In the genomic region with DNA sequence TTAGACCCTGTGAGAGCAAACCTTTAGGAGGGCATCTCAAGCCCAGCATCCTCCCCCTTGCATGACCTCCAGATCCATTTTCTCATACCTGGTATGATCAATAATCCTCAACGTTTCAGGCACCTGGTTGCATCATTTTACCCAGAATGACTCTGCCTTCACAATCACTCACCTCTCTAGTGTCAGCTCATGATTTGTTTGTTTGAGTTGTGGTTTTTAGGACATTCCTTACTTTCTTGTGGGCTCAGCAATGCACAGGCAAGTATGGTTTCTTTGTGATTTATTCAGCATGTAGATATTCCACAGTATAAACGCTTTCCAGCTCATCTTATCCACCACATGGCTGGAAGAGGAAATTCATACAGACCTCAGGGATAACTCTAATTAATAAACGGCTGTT, we compare ENCODE assay signal across 18 cellular contexts.
A peak's percentile ranks its signal among the peaks of the same experiment; 100 is the strongest.
DNase-seq lines count a peak whose midpoint lies in the region; ATAC-seq and TF ChIP-seq lines count a peak whose summit lies in the region.
"Had no signal": no experiment of that assay in that cellular context is flagged by ENCODE, and none has a peak within 500 bp of the region (broad histone marks: within the 10 kb centered on the region; RNA-seq: fewer than 3 reads in every experiment).

No MANE protein-coding gene starts in this region.

- no peaks in the 10 kb centered on the region for H3K36me3 ChIP-seq in PC-3 (ENCODE audit: low read depth, low read length)
- no peaks in the 10 kb centered on the region for H3K36me3 ChIP-seq in mammary epithelial cell (ENCODE audit: insufficient read depth, low read length)
- H3K36me3 ChIP-seq in right lobe of liver = no peaks in the 10 kb centered on the region
- H3K36me3 ChIP-seq: right atrium auricular region, SJCRH30 had no signal

- H3K4me2 ChIP-seq in PC-3 (ENCODE audit: low read length) = peak overlapping the region; percentile 45; the same call in 1 of the 2 replicates
- no peak overlapping the region for H3K4me2 ChIP-seq in mammary epithelial cell (ENCODE audit: insufficient read depth, low read depth, low read length)

- H3K4me1 ChIP-seq in PC-3 (ENCODE audit: insufficient read depth, low read length) = peaks cover 13% of the 10 kb centered on the region
- H3K4me1 ChIP-seq in mammary epithelial cell (ENCODE audit: insufficient read depth, low read length) = peaks cover 19% of the 10 kb centered on the region
- peaks cover 0 to 36% (median 3%) of the 10 kb centered on the region in 4 donors for H3K4me1 ChIP-seq in right lobe of liver
- H3K4me1 ChIP-seq: body of pancreas, SJCRH30 had no signal

- BruUV-seq in PC-3 (replicated peaks; lab: Mats Ljungman, UMichigan) = no TSS peak
- no TSS peak for BruUV-seq in mammary epithelial cell (replicated peaks; lab: Mats Ljungman, UMichigan)

- DNase-seq in H4 (ENCODE audit: low spot score) (peak; percentile 70), PC-3 (peak; percentile 75), mammary epithelial cell (peak; percentile 86), right lobe of liver (no peak), SHP77 treated with DMSO at 0.1 percent for 48 hours (lab: John Stamatoyannopoulos, UW) (no peak), GM13976 (ENCODE audit: low spot score) (no peak)
- DNase-seq in natural killer cell treated with Interleukin-12 subunit alpha and Interleukin-12 subunit beta and Interleukin-15 and Interleukin-18, amount 100 ng/mL, for 72 hours (ENCODE audit: low spot score) = no peak
- no peak for DNase-seq in activated naive CD4-positive, alpha-beta T cell treated with anti-CD3 and anti-CD28 coated beads, Interleukin-2, amount 50 U/mL, for 16 hours
- DNase-seq: activated effector memory CD4-positive, alpha-beta T cell treated with anti-CD3 and anti-CD28 coated beads, Interleukin-2, amount 50 U/mL, for 16 hours; body of pancreas; head of caudate nucleus; NCI-H1436; nucleus accumbens; SJCRH30; T1000 had no signal

- H2AFZ ChIP-seq in PC-3 (ENCODE audit: low read length) = no peak overlapping the region
- H2AFZ ChIP-seq in mammary epithelial cell (ENCODE audit: low read depth, low read length) = no peak overlapping the region

- WGBS in mammary epithelial cell (ENCODE audit: low coverage, missing lambda C conversion rate) = 3% methylated on average over 3 of the region's 3 CpGs
- 9% methylated on average over 3 of the region's 3 CpGs for WGBS in right lobe of liver (ENCODE audit: insufficient coverage, low coverage, low lambda C conversion rate, missing lambda C conversion rate)

- H4K20me1 ChIP-seq in PC-3 (ENCODE audit: low read length) (no peaks in the 10 kb centered on the region), mammary epithelial cell (ENCODE audit: insufficient read depth, low read length) (no peaks in the 10 kb centered on the region)

- no peaks in the 10 kb centered on the region for H3F3A ChIP-seq in PC-3 (ENCODE audit: low read length, unreplicated experiment)

- ATAC-seq in PC-3 (peak; percentile 96), right lobe of liver (peak; percentile 49 to 69 (median 59))
- no peak for ATAC-seq in natural killer cell treated with Interleukin-12 subunit alpha and Interleukin-12 subunit beta and Interleukin-15 and Interleukin-18, amount 100 ng/mL, for 72 hours
- ATAC-seq: body of pancreas had no signal

- H3K9ac ChIP-seq in PC-3 (ENCODE audit: low read length) (no peak overlapping the region), mammary epithelial cell (ENCODE audit: insufficient read depth, low read length) (no peak overlapping the region)

- H3K27me3 ChIP-seq in PC-3 (ENCODE audit: low read length) = no peaks in the 10 kb centered on the region
- H3K27me3 ChIP-seq in mammary epithelial cell (ENCODE audit: insufficient read depth, low read length) = no peaks in the 10 kb centered on the region
- no peaks in the 10 kb centered on the region for H3K27me3 ChIP-seq in right lobe of liver
- H3K27me3 ChIP-seq: body of pancreas, right atrium auricular region, SJCRH30 had no signal

- H3K4me3 ChIP-seq in PC-3 (ENCODE audit: low read length) (no peak overlapping the region), mammary epithelial cell (replicated peaks in 1 of 3; ENCODE audit: insufficient read depth in 1 of 3, low read depth in 2 of 3, low read length in 3 of 3) (no peak overlapping the region), right lobe of liver (no peak overlapping the region)
- H3K4me3 ChIP-seq: body of pancreas, right atrium auricular region, SJCRH30 had no signal

- no peak overlapping the region for H3K27ac Mint-ChIP-seq in natural killer cell treated with Interleukin-12 subunit alpha and Interleukin-12 subunit beta and Interleukin-15 and Interleukin-18, amount 100 ng/mL, for 72 hours
- H3K27ac Mint-ChIP-seq: B cell; dendritic cell treated with granulocyte-macrophage colony-stimulating factor and Interleukin-4, amounts not matched to agents 40 ng/mL and 50 ng/mL, for 4 days had no signal

- H3K9me2 ChIP-seq in PC-3 (replicated peaks; ENCODE audit: low read length) = no peaks in the 10 kb centered on the region

- peaks cover 2% of the 10 kb centered on the region for H3K9me3 Mint-ChIP-seq in natural killer cell treated with Interleukin-12 subunit alpha and Interleukin-12 subunit beta and Interleukin-15 and Interleukin-18, amount 100 ng/mL, for 72 hours
- H3K9me3 Mint-ChIP-seq: dendritic cell treated with granulocyte-macrophage colony-stimulating factor and Interleukin-4, amounts not matched to agents 40 ng/mL and 50 ng/mL, for 4 days had no signal

- in situ Hi-C loops in mammary epithelial cell (cut with MboI; ENCODE audit: low sequenced_read_pairs in 2 of 2) (no loop called here), GM13976 (cut with MboI; ENCODE audit: low sequenced_read_pairs, unreplicated experiment) (no loop called here)

- H3K4me1 Mint-ChIP-seq in natural killer cell treated with Interleukin-12 subunit alpha and Interleukin-12 subunit beta and Interleukin-15 and Interleukin-18, amount 100 ng/mL, for 72 hours (ENCODE audit: low read depth in 2 of 2) = peaks cover 6 to 7% of the 10 kb centered on the region in 2 donors
- H3K4me1 Mint-ChIP-seq: B cell had no signal

- TF ChIP-seq POLR2A in right lobe of liver (IDR thresholded peaks at IDR 0.05) = no peak

- dilution Hi-C loops in mammary epithelial cell (cut with HindIII; ENCODE audit: low sequenced_read_pairs) = no loop called here

- H3K27ac ChIP-seq in PC-3 (ENCODE audit: low read length) (peak overlapping the region; percentile 42; the same call in 1 of the 2 replicates), mammary epithelial cell (ENCODE audit: insufficient read depth, low read depth, low read length) (no peak overlapping the region), right lobe of liver (peak overlapping the region in 2 of 3 donors; percentile 32 to 34)
- H3K27ac ChIP-seq: body of pancreas, right atrium auricular region, SJCRH30 had no signal

- CTCF ChIA-PET in PC-3 (lab: Charles Lee) = interaction anchor here (0.6 kb wide), 1 partner anchor 252 kb away, joined by 6 read pairs; no protein-coding TSS in a partner anchor
- CTCF ChIA-PET in mammary epithelial cell (lab: Charles Lee; ENCODE audit: low non-redundant PET) = no interaction called here

- H3K79me2 ChIP-seq in PC-3 (ENCODE audit: low read length) (no peaks in the 10 kb centered on the region), mammary epithelial cell (ENCODE audit: insufficient read depth, low read length) (no peaks in the 10 kb centered on the region)

- no peaks in the 10 kb centered on the region for H3K9me3 ChIP-seq in PC-3 (ENCODE audit: low read length)
- H3K9me3 ChIP-seq in mammary epithelial cell (replicated peaks; ENCODE audit: insufficient read depth, low read length) = no peaks in the 10 kb centered on the region
- H3K9me3 ChIP-seq in right lobe of liver = no peaks in the 10 kb centered on the region
- H3K9me3 ChIP-seq: body of pancreas, right atrium auricular region, SJCRH30 had no signal

- POLR2A ChIA-PET in PC-3 (lab: Charles Lee; ENCODE audit: unreplicated experiment) = no interaction called here

- peaks cover 18 to 25% of the 10 kb centered on the region in 2 donors for H3K27me3 Mint-ChIP-seq in natural killer cell treated with Interleukin-12 subunit alpha and Interleukin-12 subunit beta and Interleukin-15 and Interleukin-18, amount 100 ng/mL, for 72 hours

- no peaks in the 10 kb centered on the region for H3K36me3 Mint-ChIP-seq in natural killer cell treated with Interleukin-12 subunit alpha and Interleukin-12 subunit beta and Interleukin-15 and Interleukin-18, amount 100 ng/mL, for 72 hours

- TF ChIP-seq CTCF in PC-3 (conservative IDR thresholded peaks at IDR 0.05; ENCODE audit: low read depth, low read length) (no peak), mammary epithelial cell (conservative IDR thresholded peaks at IDR 0.05 in 1 of 2, IDR thresholded peaks at IDR 0.05 in 1 of 2; ENCODE audit: extremely low read depth in 1 of 2, insufficient read depth in 1 of 2, low read depth in 1 of 2, low read length in 2 of 2) (no peak), right lobe of liver (IDR thresholded peaks at IDR 0.05) (no peak), GM13976 (IDR thresholded peaks at IDR 0.05; ENCODE audit: borderline replicate concordance, control extremely low read depth, extremely low read depth, insufficient read depth, missing control alignments) (no peak)

- no peak overlapping the region for H3K4me3 Mint-ChIP-seq in natural killer cell treated with Interleukin-12 subunit alpha and Interleukin-12 subunit beta and Interleukin-15 and Interleukin-18, amount 100 ng/mL, for 72 hours
- H3K4me3 Mint-ChIP-seq: B cell; dendritic cell treated with granulocyte-macrophage colony-stimulating factor and Interleukin-4, amounts not matched to agents 40 ng/mL and 50 ng/mL, for 4 days had no signal

- intact Hi-C loops in PC-3 (cut with micrococcal nuclease) (no loop called here), mammary epithelial cell (cut with micrococcal nuclease) (no loop called here), right lobe of liver (cut with DNase I) (no loop called here)

Comparison
In these comparisons a context has a peak if more than half of its experiments do, and no peak if none do; other contexts are left out.
1. DNase-seq: peak in H4 (single experiment), PC-3 (single experiment) and mammary epithelial cell (single experiment); none in right lobe of liver (0 of 3), SHP77 treated with DMSO at 0.1 percent for 48 hours (single experiment), GM13976 (single experiment), natural killer cell treated with Interleukin-12 subunit alpha and Interleukin-12 subunit beta and Interleukin-15 and Interleukin-18, amount 100 ng/mL, for 72 hours (single experiment) and activated naive CD4-positive, alpha-beta T cell treated with anti-CD3 and anti-CD28 coated beads, Interleukin-2, amount 50 U/mL, for 16 hours (single experiment).
2. ATAC-seq: peak in PC-3 (single experiment) and right lobe of liver (4 of 4); none in natural killer cell treated with Interleukin-12 subunit alpha and Interleukin-12 subunit beta and Interleukin-15 and Interleukin-18, amount 100 ng/mL, for 72 hours (0 of 2).